9 cellular contexts compared by ENCODE assay signal in genomic region chr14:63632932-63633514, GRCh38. TPM values are rescaled to one million over a fixed set of nuclear protein-coding genes. Genes with fewer than 3 reads are reported as not detected.
DNase-seq lines count a peak whose midpoint lies in the region; ATAC-seq, FAIRE-seq and TF ChIP-seq lines count a peak whose summit lies in the region.
"Had no signal": no experiment of that assay in that cellular context is flagged by ENCODE, and none has a peak within 500 bp of the region (broad histone marks: within the 10 kb centered on the region; RNA-seq: fewer than 3 reads in every experiment).

No MANE protein-coding gene starts in this region.

- no peaks in the 10 kb centered on the region for H3K9me1 ChIP-seq in endothelial cell of umbilical vein (replicated peaks; ENCODE audit: control insufficient read depth, extremely low read depth, insufficient read depth, low read length)

- H3K9me3 ChIP-seq in endothelial cell of umbilical vein (replicated peaks; ENCODE audit: control insufficient read depth, insufficient read depth, low read length) (no peaks in the 10 kb centered on the region), small intestine (ENCODE audit: control insufficient read depth, low read depth) (no peaks in the 10 kb centered on the region)

- TF ChIP-seq CTCF in endothelial cell of umbilical vein (IDR thresholded peaks at IDR 0.05; ENCODE audit: extremely low read depth in 1 of 2, insufficient read depth in 1 of 2, low read depth in 1 of 2, low read length in 2 of 2) = peak; percentile 41 to 45

- BruUV-seq in endothelial cell of umbilical vein (replicated peaks; lab: Mats Ljungman, UMichigan) = no TSS peak

- DNase-seq in CD1c-positive myeloid dendritic cell (ENCODE audit: extremely low spot score) (peak; percentile 45), NCI-H526 (lab: John Stamatoyannopoulos, UW) (peak; percentile 1 to 62), endothelial cell of umbilical vein (ENCODE audit: low read depth, low spot score) (peak; percentile 52), small intestine (peak; percentile 55)

- H3K36me3 ChIP-seq in endothelial cell of umbilical vein (ENCODE audit: control insufficient read depth in 2 of 2, extremely low read depth in 1 of 2, insufficient read depth in 2 of 2, low read length in 2 of 2) = no peaks in the 10 kb centered on the region
- H3K36me3 ChIP-seq in small intestine (ENCODE audit: control insufficient read depth in 2 of 2, insufficient read depth in 2 of 2, low read length in 2 of 2) = no peaks in the 10 kb centered on the region

- POLR2A ChIA-PET in endothelial cell of umbilical vein (lab: Charles Lee) = no interaction called here

- TF ChIP-seq POLR2A in endothelial cell of umbilical vein (IDR thresholded peaks at IDR 0.05; ENCODE audit: low read depth, low read length) = no peak

- CTCF ChIA-PET in endothelial cell of umbilical vein (lab: Charles Lee) = interaction anchor here (0.6 to 3.6 kb wide), 32 partner anchors 7 to 846 kb away, joined by 3 to 58 read pairs (median 4); partner anchors contain the start of genes PPP2R5E and WDR89

- H3K27me3 ChIP-seq in endothelial cell of umbilical vein (ENCODE audit: control insufficient read depth in 2 of 2, insufficient read depth in 2 of 2, low read length in 2 of 2) (no peaks in the 10 kb centered on the region), small intestine (ENCODE audit: control insufficient read depth in 2 of 2, insufficient read depth in 2 of 2, low read length in 2 of 2) (no peaks in the 10 kb centered on the region)

- intact Hi-C loops in endothelial cell of umbilical vein (cut with micrococcal nuclease) = loop anchor here (1.0 to 2.0 kb wide), 3 partner anchors 88 to 244 kb away; no protein-coding TSS in a partner anchor

- H3K9ac ChIP-seq in endothelial cell of umbilical vein (replicated peaks; ENCODE audit: extremely low read depth, insufficient read depth, low read length) = no peak overlapping the region
- H3K9ac ChIP-seq: KMS-11 had no signal

- dilution Hi-C loops in endothelial cell of umbilical vein (cut with MboI; ENCODE audit: extremely low pct_ligation_motif_present, low sequenced_read_pairs) = no loop called here

- FAIRE-seq in endothelial cell of umbilical vein (lab: Jason Lieb, UNC) (peak; percentile 52), small intestine (lab: Jason Lieb, UNC) (no peak)

- peaks cover 58% of the 10 kb centered on the region for H3K79me2 ChIP-seq in endothelial cell of umbilical vein (ENCODE audit: control insufficient read depth, insufficient read depth, low read length)

- H2AFZ ChIP-seq in endothelial cell of umbilical vein (ENCODE audit: low read depth, low read length) = no peak overlapping the region

- ATAC-seq in GM18861 (IDR thresholded peaks at IDR 0.05; ENCODE audit: unreplicated experiment) (peak; percentile 73), GM21447 (IDR thresholded peaks at IDR 0.05; ENCODE audit: unreplicated experiment) (no peak), GM21367 (IDR thresholded peaks at IDR 0.05; ENCODE audit: unreplicated experiment) (no peak), HG03159 (IDR thresholded peaks at IDR 0.05; ENCODE audit: unreplicated experiment) (no peak)

- H3K4me1 ChIP-seq in endothelial cell of umbilical vein (ENCODE audit: control insufficient read depth, extremely low read depth, insufficient read depth, low read length) = no peaks in the 10 kb centered on the region
- H3K4me1 ChIP-seq in small intestine (ENCODE audit: control insufficient read depth in 2 of 2, insufficient read depth in 1 of 2, low read depth in 1 of 2, low read length in 1 of 2) = no peaks in the 10 kb centered on the region

- H3K4me2 ChIP-seq in endothelial cell of umbilical vein (ENCODE audit: insufficient read depth, low read length) = no peak overlapping the region
- H3K4me2 ChIP-seq: KMS-11 had no signal

- H4K20me1 ChIP-seq in endothelial cell of umbilical vein (replicated peaks; ENCODE audit: control insufficient read depth, extremely low read depth, insufficient read depth, low read length) = no peaks in the 10 kb centered on the region

- H3K27ac ChIP-seq in endothelial cell of umbilical vein (ENCODE audit: insufficient read depth, low read depth, low read length) (no peak overlapping the region), small intestine (ENCODE audit: low read depth in 1 of 2, low read length in 1 of 2) (no peak overlapping the region)
- H3K27ac ChIP-seq: KMS-11 had no signal

- H3K4me3 ChIP-seq in endothelial cell of umbilical vein (replicated peaks in 1 of 3; ENCODE audit: insufficient read depth in 1 of 3, low read depth in 1 of 3, low read length in 3 of 3) (no peak overlapping the region), small intestine (ENCODE audit: low read depth in 1 of 2, low read length in 2 of 2) (no peak overlapping the region)

TF ChIP-seq in endothelial cell of umbilical vein, 7 proteins besides CTCF, POLR2A, EP300 and RAD21:
- TF ChIP-seq EZH2 (IDR thresholded peaks at IDR 0.05; ENCODE audit: borderline replicate concordance, low read depth, low read length, severe bottlenecking) = no peak
- no peak for TF ChIP-seq JUN (IDR thresholded peaks at IDR 0.05; ENCODE audit: borderline replicate concordance, insufficient read depth, insufficient read length, low read depth)
- no peak for TF ChIP-seq MYC (IDR thresholded peaks at IDR 0.05; ENCODE audit: low read depth, low read length)
- TF ChIP-seq POLR2AphosphoS5 (IDR thresholded peaks at IDR 0.05; ENCODE audit: insufficient read depth, low read depth, low read length) = no peak
- TF ChIP-seq GATA2 (IDR thresholded peaks at IDR 0.05; ENCODE audit: insufficient read depth, insufficient read length, low read depth, low read length) = no peak
- no peak for TF ChIP-seq FOS (IDR thresholded peaks at IDR 0.05; ENCODE audit: borderline replicate concordance, insufficient read depth, low read length)
- TF ChIP-seq MAX (IDR thresholded peaks at IDR 0.05; ENCODE audit: insufficient read depth, insufficient read length) = no peak

RNA-seq across cellular contexts. Expression of gene WDR89, which starts 8.6 kb away (rescaled TPM):
- total RNA-seq in endothelial cell of umbilical vein = 10.7 and 12.0 TPM in 2 replicates
- polyA plus RNA-seq in endothelial cell of umbilical vein = 2.4 and 3.5 TPM in 2 replicates
- 3.9 and 4.0 TPM in 2 replicates for polyA plus RNA-seq in endothelial cell of umbilical vein (2011; cell fraction: cytosol; rRNA removed)
- polyA plus RNA-seq in endothelial cell of umbilical vein (2011; cell fraction: nucleus; rRNA removed) = 2.7 and 4.1 TPM in 2 replicates
- polyA plus RNA-seq in endothelial cell of umbilical vein (2012) = 7.5 and 10.5 TPM in 2 replicates
- 6.1 and 9.4 TPM in 2 replicates for polyA minus RNA-seq in endothelial cell of umbilical vein
- polyA minus RNA-seq in endothelial cell of umbilical vein (2011; cell fraction: cytosol; rRNA and poly(A)+ RNA removed) = 7.8 TPM
- 3.1 and 4.6 TPM in 2 replicates for polyA minus RNA-seq in endothelial cell of umbilical vein (2011; cell fraction: nucleus; rRNA and poly(A)+ RNA removed)
- 1 to 10 TPM; 3.0 to 6.9 (median 3.4) TPM for polyA plus RNA-seq in small intestine
